28 cellular contexts compared by ENCODE assay signal in the genomic region with DNA sequence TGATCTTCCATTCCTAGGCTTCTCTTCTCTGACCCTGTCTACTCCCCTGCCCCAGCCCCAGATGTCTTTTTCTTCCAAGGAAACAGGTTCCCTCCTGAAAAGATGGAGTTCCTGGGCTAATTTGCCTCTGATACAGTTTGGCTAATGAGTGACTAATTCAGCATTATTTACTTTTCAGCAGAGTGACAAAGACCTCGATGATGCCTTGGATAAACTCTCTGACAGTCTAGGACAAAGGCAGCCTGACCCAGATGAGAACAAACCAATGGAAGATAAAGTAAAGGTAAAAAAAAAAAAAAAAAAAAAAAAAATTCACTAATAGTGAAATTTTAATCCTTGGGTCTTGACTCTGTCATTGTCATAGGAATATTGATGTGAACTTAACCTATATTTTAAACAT. TPM values are rescaled to one million over a fixed set of nuclear protein-coding genes. Genes with fewer than 3 reads are reported as not detected.
DNase-seq lines count a peak whose midpoint lies in the region; ATAC-seq, FAIRE-seq and TF ChIP-seq lines count a peak whose summit lies in the region.
"Had no signal": no experiment of that assay in that cellular context is flagged by ENCODE, and none has a peak within 500 bp of the region (broad histone marks: within the 10 kb centered on the region; RNA-seq: fewer than 3 reads in every experiment).

No MANE protein-coding gene starts in this region.

- DNase-seq in activated naive CD8-positive, alpha-beta T cell treated with anti-CD3 and anti-CD28 coated beads for 36 hours, result no peak
- no peak for DNase-seq in activated naive CD8-positive, alpha-beta T cell treated with anti-CD3 and anti-CD28 coated beads, Interleukin-2, amount 50 U/mL, for 24 hours
- no peak for DNase-seq in right lobe of liver
- DNase-seq in NCI-H82 treated with DMSO at 0.1 percent for 48 hours (lab: John Stamatoyannopoulos, UW; ENCODE audit: unreplicated experiment), result no peak
- no peak for DNase-seq in NCI-H2029 (lab: John Stamatoyannopoulos, UW)
- DNase-seq in GM10248 (ENCODE audit: extremely low spot score), result no peak
- DNase-seq in urothelium cell line (ENCODE audit: low spot score), result no peak
- DNase-seq: activated CD4-positive, alpha-beta T cell treated with anti-CD3 and anti-CD28 coated beads, Interleukin-2, amount 50 U/mL, for 4 hours; activated CD4-positive, CD25-positive, alpha-beta regulatory T cell; activated naive CD4-positive, alpha-beta T cell treated with anti-CD3 and anti-CD28 coated beads, Interleukin-2, amount 10 ng/mL, durations not matched to agents 7 days and 5 days; anterior cingulate cortex; effector CD8-positive, alpha-beta T cell; GOT3; KBM-7; mucosa of descending colon; NCI-H1092 treated with DMSO at 0.1 percent for 48 hours; NCI-H187; NCI-H2171; pancreas; stimulated activated CD4-positive, alpha-beta T cell treated with anti-CD3 and anti-CD28 coated beads, Interleukin-1b, Interleukin-23, amount 100 ng/mL, for 48 hours; stomach; uterus had no signal

- no peak for FAIRE-seq in urothelium cell line (lab: Jason Lieb, UNC)
- FAIRE-seq: A204.1, colon, pancreas had no signal

- H3K27ac ChIP-seq in right lobe of liver, result no peak overlapping the region
- H3K27ac ChIP-seq: breast epithelium, pancreas, RWPE1, stomach, uterus had no signal

- TF ChIP-seq CTCF in right lobe of liver (IDR thresholded peaks at IDR 0.05), result no peak
- no peak for TF ChIP-seq CTCF in GM10248 (IDR thresholded peaks at IDR 0.05; ENCODE audit: control extremely low read depth, extremely low read depth, low read depth, missing control alignments)

- no peak overlapping the region for H3K4me3 ChIP-seq in right lobe of liver
- H3K4me3 ChIP-seq: breast epithelium, mucosa of descending colon, pancreas, stomach, uterus had no signal

- no peaks in the 10 kb centered on the region for H3K27me3 Mint-ChIP-seq in activated naive CD8-positive, alpha-beta T cell treated with anti-CD3 and anti-CD28 coated beads for 36 hours
- H3K27me3 Mint-ChIP-seq in activated naive CD8-positive, alpha-beta T cell treated with anti-CD3 and anti-CD28 coated beads, Interleukin-2, amount 50 U/mL, for 24 hours, result no peaks in the 10 kb centered on the region
- no peaks in the 10 kb centered on the region for H3K27me3 Mint-ChIP-seq in activated T-helper 17 cell treated with anti-CD3 and anti-CD28 coated beads, Interleukin-2, amount 50 U/mL, for 72 hours
- H3K27me3 Mint-ChIP-seq: activated naive CD4-positive, alpha-beta T cell treated with anti-CD3 and anti-CD28 coated beads, Interleukin-2, amount 10 ng/mL, durations not matched to agents 7 days and 5 days had no signal

- ATAC-seq in activated naive CD8-positive, alpha-beta T cell treated with anti-CD3 and anti-CD28 coated beads, Interleukin-2, amount 50 U/mL, for 24 hours, result no peak
- no peak for ATAC-seq in activated T-helper 17 cell treated with anti-CD3 and anti-CD28 coated beads, Interleukin-2, amount 50 U/mL, for 72 hours (replicated peaks)
- ATAC-seq in right lobe of liver, result peak; percentile 59 to 91 (median 63)
- ATAC-seq: mucosa of descending colon had no signal

- peaks cover 0 to 4% (median 0%) of the 10 kb centered on the region in 4 donors for H3K4me1 ChIP-seq in right lobe of liver
- H3K4me1 ChIP-seq: breast epithelium, pancreas, uterus had no signal

- no peaks in the 10 kb centered on the region for H3K27me3 ChIP-seq in right lobe of liver
- H3K27me3 ChIP-seq: breast epithelium, pancreas, stomach, uterus had no signal

- peaks cover 2% of the 10 kb centered on the region for H3K4me1 Mint-ChIP-seq in activated naive CD8-positive, alpha-beta T cell treated with anti-CD3 and anti-CD28 coated beads for 36 hours
- H3K4me1 Mint-ChIP-seq in activated naive CD8-positive, alpha-beta T cell treated with anti-CD3 and anti-CD28 coated beads, Interleukin-2, amount 50 U/mL, for 24 hours, result no peaks in the 10 kb centered on the region
- H3K4me1 Mint-ChIP-seq in activated T-helper 17 cell treated with anti-CD3 and anti-CD28 coated beads, Interleukin-2, amount 50 U/mL, for 72 hours, result peaks cover 11% of the 10 kb centered on the region
- H3K4me1 Mint-ChIP-seq: activated naive CD4-positive, alpha-beta T cell treated with anti-CD3 and anti-CD28 coated beads, Interleukin-2, amount 10 ng/mL, durations not matched to agents 7 days and 5 days; neural crest cell had no signal

- H3K36me3 Mint-ChIP-seq in activated naive CD8-positive, alpha-beta T cell treated with anti-CD3 and anti-CD28 coated beads for 36 hours, result peaks cover 21% of the 10 kb centered on the region
- H3K36me3 Mint-ChIP-seq in activated naive CD8-positive, alpha-beta T cell treated with anti-CD3 and anti-CD28 coated beads, Interleukin-2, amount 50 U/mL, for 24 hours (ENCODE audit: low read depth), result peaks cover 31% of the 10 kb centered on the region
- H3K36me3 Mint-ChIP-seq in activated T-helper 17 cell treated with anti-CD3 and anti-CD28 coated beads, Interleukin-2, amount 50 U/mL, for 72 hours (ENCODE audit: low read depth), result peaks cover 94% of the 10 kb centered on the region

- 38% methylated on average over 1 of the region's 1 CpG for WGBS in right lobe of liver (ENCODE audit: insufficient coverage, low coverage, low lambda C conversion rate, missing lambda C conversion rate)

- no peaks in the 10 kb centered on the region for H3K9me3 ChIP-seq in right lobe of liver
- H3K9me3 ChIP-seq: breast epithelium, mucosa of descending colon, pancreas, stomach, uterus had no signal

- CTCF ChIA-PET in GM10248 (lab: Yijun Ruan, JAX), result interaction anchor here (1.4 to 1.7 kb wide), 2 partner anchors 12 to 378 kb away, joined by 3 to 5 read pairs; a partner anchor contains a TSS

- peaks cover 12 to 78% (median 50%) of the 10 kb centered on the region in 4 donors for H3K36me3 ChIP-seq in right lobe of liver

- H3K27ac Mint-ChIP-seq in activated naive CD8-positive, alpha-beta T cell treated with anti-CD3 and anti-CD28 coated beads for 36 hours, result peak overlapping the region; percentile 42
- H3K27ac Mint-ChIP-seq in activated naive CD8-positive, alpha-beta T cell treated with anti-CD3 and anti-CD28 coated beads, Interleukin-2, amount 50 U/mL, for 24 hours, result no peak overlapping the region
- peak overlapping the region; percentile 75 for H3K27ac Mint-ChIP-seq in activated T-helper 17 cell treated with anti-CD3 and anti-CD28 coated beads, Interleukin-2, amount 50 U/mL, for 72 hours
- H3K27ac Mint-ChIP-seq: activated naive CD4-positive, alpha-beta T cell treated with anti-CD3 and anti-CD28 coated beads, Interleukin-2, amount 10 ng/mL, durations not matched to agents 7 days and 5 days had no signal

- no peak overlapping the region for H3K4me3 Mint-ChIP-seq in activated naive CD8-positive, alpha-beta T cell treated with anti-CD3 and anti-CD28 coated beads for 36 hours
- H3K4me3 Mint-ChIP-seq in activated naive CD8-positive, alpha-beta T cell treated with anti-CD3 and anti-CD28 coated beads, Interleukin-2, amount 50 U/mL, for 24 hours, result no peak overlapping the region
- H3K4me3 Mint-ChIP-seq in activated T-helper 17 cell treated with anti-CD3 and anti-CD28 coated beads, Interleukin-2, amount 50 U/mL, for 72 hours, result no peak overlapping the region
- H3K4me3 Mint-ChIP-seq: activated naive CD4-positive, alpha-beta T cell treated with anti-CD3 and anti-CD28 coated beads, Interleukin-2, amount 10 ng/mL, durations not matched to agents 7 days and 5 days; neural crest cell had no signal

- intact Hi-C loops in right lobe of liver (cut with DNase I), result no loop called here

- H3K9me3 Mint-ChIP-seq in activated naive CD8-positive, alpha-beta T cell treated with anti-CD3 and anti-CD28 coated beads for 36 hours, result no peaks in the 10 kb centered on the region
- no peaks in the 10 kb centered on the region for H3K9me3 Mint-ChIP-seq in activated naive CD8-positive, alpha-beta T cell treated with anti-CD3 and anti-CD28 coated beads, Interleukin-2, amount 50 U/mL, for 24 hours
- H3K9me3 Mint-ChIP-seq in activated T-helper 17 cell treated with anti-CD3 and anti-CD28 coated beads, Interleukin-2, amount 50 U/mL, for 72 hours, result no peaks in the 10 kb centered on the region
- H3K9me3 Mint-ChIP-seq: activated naive CD4-positive, alpha-beta T cell treated with anti-CD3 and anti-CD28 coated beads, Interleukin-2, amount 10 ng/mL, durations not matched to agents 7 days and 5 days; neural crest cell had no signal

- TF ChIP-seq POLR2A in right lobe of liver (IDR thresholded peaks at IDR 0.05), result no peak

- POLR2A ChIA-PET in GM10248 (lab: Yijun Ruan, JAX), result no interaction called here

RNA-seq across cellular contexts. Expression of a gene that starts 42.7 kb away (rescaled TPM):
- total RNA-seq in activated naive CD8-positive, alpha-beta T cell treated with anti-CD3 and anti-CD28 coated beads for 36 hours, result 100 to 1,000 TPM in 1 of 2 experiments, 10 to 100 TPM in 1; 92.1 to 101 TPM
- total RNA-seq in activated T-helper 17 cell treated with anti-CD3 and anti-CD28 coated beads, Interleukin-2, amount 50 U/mL, for 72 hours, result 100 to 1,000 TPM in 1 of 2 donors, 10 to 100 TPM in 1; 65.5 to 104 TPM
- total RNA-seq in right lobe of liver, result 10 to 100 TPM; 29.3 to 54.7 (median 34.1) TPM

Comparison
In these comparisons a context has a peak if more than half of its experiments do, and no peak if none do; other contexts are left out.
1. ATAC-seq: peak in right lobe of liver (4 of 4); none in activated naive CD8-positive, alpha-beta T cell treated with anti-CD3 and anti-CD28 coated beads, Interleukin-2, amount 50 U/mL, for 24 hours (single experiment) and activated T-helper 17 cell treated with anti-CD3 and anti-CD28 coated beads, Interleukin-2, amount 50 U/mL, for 72 hours (single experiment).